Comparison of ENCODE assay signal across 13 cellular contexts in the genomic region with DNA sequence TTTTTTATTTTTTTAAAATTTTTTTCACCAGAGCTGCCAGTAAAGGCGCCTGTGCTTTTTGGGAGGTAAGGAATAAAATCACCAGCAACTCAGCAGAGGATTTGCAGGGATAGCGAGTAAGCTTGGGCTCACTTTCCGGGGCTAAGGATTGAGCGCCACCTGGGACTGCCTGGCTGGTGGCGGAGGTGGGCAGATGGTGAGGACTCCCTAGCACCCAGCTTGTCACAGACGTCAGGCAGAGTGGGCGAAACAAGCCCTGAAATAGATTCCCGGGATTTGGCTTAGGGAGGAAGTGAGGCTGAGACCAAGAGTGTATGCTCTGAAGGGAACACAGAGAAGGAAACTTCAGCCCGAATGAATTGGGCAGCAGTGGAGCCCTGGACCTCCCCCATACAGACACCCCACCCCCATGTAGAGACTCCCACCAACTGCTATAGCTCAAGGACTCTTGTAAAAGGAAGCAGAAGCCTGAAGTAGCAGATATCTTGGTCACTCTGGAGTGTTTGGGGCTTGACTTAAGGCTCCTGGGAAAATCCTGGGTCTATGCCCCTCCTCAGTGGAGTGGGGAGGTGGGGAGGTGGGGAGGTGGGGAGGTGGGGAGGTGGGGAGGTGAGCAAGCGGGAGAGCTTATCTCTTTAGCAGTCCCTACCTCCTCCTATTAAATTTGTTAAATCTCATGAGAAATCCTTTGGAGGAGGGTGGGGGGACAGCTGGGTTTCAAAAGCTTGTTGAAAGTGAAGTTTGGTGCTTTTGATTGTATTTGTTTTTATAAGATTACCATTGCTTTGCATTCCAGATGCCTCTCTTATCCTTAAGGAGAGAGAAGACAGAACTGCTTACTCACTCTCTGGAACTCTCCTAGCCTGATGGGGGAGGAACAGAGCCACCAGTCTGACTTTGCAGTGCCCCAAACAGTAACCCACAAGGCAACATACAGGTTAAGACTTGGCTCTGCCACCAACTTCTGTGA. TPM values are rescaled to one million over a fixed set of nuclear protein-coding genes. Genes with fewer than 3 reads are reported as not detected.
DNase-seq lines count a peak whose midpoint lies in the region; ATAC-seq and TF ChIP-seq lines count a peak whose summit lies in the region.
"Had no signal": no experiment of that assay in that cellular context is flagged by ENCODE, and none has a peak within 500 bp of the region (broad histone marks: within the 10 kb centered on the region; RNA-seq: fewer than 3 reads in every experiment).

No MANE protein-coding gene starts in this region.

- no peak overlapping the region for H3K9ac ChIP-seq in HUES64 (ENCODE audit: low read depth, low read length)

- H3K9me2 ChIP-seq in hepatocyte (replicated peaks; ENCODE audit: insufficient read depth) = no peaks in the 10 kb centered on the region

- H3K4me1 ChIP-seq in HUES64 (ENCODE audit: insufficient read depth, low read length) (peaks cover 13% of the 10 kb centered on the region; the same call in 1 of the 2 replicates), hepatocyte (ENCODE audit: insufficient read depth) (peaks cover 3% of the 10 kb centered on the region), transverse colon (peaks cover 0 to 8% (median under 1%) of the 10 kb centered on the region in 4 donors)

- no peak for TF ChIP-seq EP300 in transverse colon (IDR thresholded peaks at IDR 0.05; ENCODE audit: low read depth)

- H3K36me3 ChIP-seq in HUES64 (ENCODE audit: insufficient read depth, low read length) (no peaks in the 10 kb centered on the region), hepatocyte (replicated peaks; ENCODE audit: insufficient read depth, low read depth) (no peaks in the 10 kb centered on the region), transverse colon (no peaks in the 10 kb centered on the region)
- H3K36me3 ChIP-seq: thoracic aorta had no signal

- peak; percentile 81 for DNase-seq in amniotic epithelial cell (ENCODE audit: low read depth)
- DNase-seq in hepatocyte (ENCODE audit: low spot score) = no peak
- no peak for DNase-seq in transverse colon
- DNase-seq in activated CD4-positive, alpha-beta T cell treated with anti-CD3 and anti-CD28 coated beads for 1 hour = no peak
- DNase-seq in NCI-H1048 (lab: John Stamatoyannopoulos, UW) = no peak
- DNase-seq: activated CD4-positive, CD25-positive, alpha-beta regulatory T cell treated with anti-CD3 and anti-CD28 coated beads, Interleukin-2, amount 50 U/mL, for 72 hours; NCI-H1105 treated with DMSO at 0.1 percent for 48 hours; RPMI8226; stimulated activated CD4-positive, alpha-beta T cell treated with anti-CD3 and anti-CD28 coated beads, Interleukin-4, amount 100 ng/mL, for 1 hour had no signal

- H2AFZ ChIP-seq in hepatocyte = no peak overlapping the region

- H3K4me3 ChIP-seq in HUES64 (ENCODE audit: low read length) (no peak overlapping the region), hepatocyte (no peak overlapping the region), transverse colon (no peak overlapping the region)
- H3K4me3 ChIP-seq: thoracic aorta had no signal

- 66% methylated on average over 9 of the region's 10 CpGs for WGBS in HUES64
- WGBS in hepatocyte (ENCODE audit: low lambda C conversion rate, missing lambda C conversion rate) = 48% methylated on average over 10 of the region's 10 CpGs
- 72 to 73% methylated on average over 2 to 10 of the region's 10 CpGs for WGBS in transverse colon (ENCODE audit: low coverage in 1 of 2), 2 donors

- in situ Hi-C loops in transverse colon (cut with MboI; ENCODE audit: low pct_ligation_motif_present in 1 of 4, low pct_unique_long_range_greater_than_20kb in 1 of 4, low sequenced_read_pairs in 3 of 4) = no loop called here

- no peak for TF ChIP-seq POLR2A in transverse colon (IDR thresholded peaks at IDR 0.05)

- no peaks in the 10 kb centered on the region for H4K20me1 ChIP-seq in hepatocyte (ENCODE audit: insufficient read depth, poor library complexity, severe bottlenecking)

- ATAC-seq in HG03342 (IDR thresholded peaks at IDR 0.05; ENCODE audit: unreplicated experiment) = no peak
- ATAC-seq in GM18498 (IDR thresholded peaks at IDR 0.05; ENCODE audit: unreplicated experiment) = no peak

- intact Hi-C loops in transverse colon (cut with DNase I; ENCODE audit: low total_unique reads) = no loop called here

- H3K27ac ChIP-seq in HUES64 (ENCODE audit: low read depth, low read length) = peak overlapping the region; percentile 52; the same call in 1 of the 2 replicates
- H3K27ac ChIP-seq in hepatocyte = peak overlapping the region; percentile 39
- H3K27ac ChIP-seq in transverse colon = peak overlapping the region in 3 of 4 donors; percentile 39 to 69 (median 43)
- H3K27ac ChIP-seq: thoracic aorta had no signal

- TF ChIP-seq CTCF in hepatocyte (IDR thresholded peaks at IDR 0.05; ENCODE audit: poor library complexity) (no peak), transverse colon (IDR thresholded peaks at IDR 0.05) (no peak)

- H3K27me3 ChIP-seq in HUES64 (ENCODE audit: insufficient read depth, low read length) (no peaks in the 10 kb centered on the region), hepatocyte (no peaks in the 10 kb centered on the region), transverse colon (no peaks in the 10 kb centered on the region)

- H3K9me3 ChIP-seq in HUES64 (ENCODE audit: insufficient read depth, low read depth, low read length) = no peaks in the 10 kb centered on the region
- H3K9me3 ChIP-seq in hepatocyte (ENCODE audit: low read depth) = no peaks in the 10 kb centered on the region
- H3K9me3 ChIP-seq in transverse colon = no peaks in the 10 kb centered on the region
- H3K9me3 ChIP-seq: thoracic aorta had no signal

- H3K79me2 ChIP-seq in hepatocyte = no peaks in the 10 kb centered on the region

- peak overlapping the region; percentile 54 for H3K4me2 ChIP-seq in hepatocyte

RNA-seq across cellular contexts. Expression of gene ARL4D, which starts 8.2 kb away (rescaled TPM):
- 6.8 TPM for polyA plus RNA-seq in HUES64 (2013, experiment 1 of 2)
- polyA plus RNA-seq in HUES64 (2013, experiment 2 of 2) = 8.7 TPM
- total RNA-seq in hepatocyte (35.3 and 35.8 TPM in 2 replicates), transverse colon (10 to 100 TPM in 1 of 4 donors, 1 to 10 TPM in 3; 6.7 to 29.5 (median 8.8) TPM)
- polyA plus RNA-seq in hepatocyte = 93.2 and 99.9 TPM in 2 replicates
